1 cellular context compared by ENCODE assay signal in the genomic region with DNA sequence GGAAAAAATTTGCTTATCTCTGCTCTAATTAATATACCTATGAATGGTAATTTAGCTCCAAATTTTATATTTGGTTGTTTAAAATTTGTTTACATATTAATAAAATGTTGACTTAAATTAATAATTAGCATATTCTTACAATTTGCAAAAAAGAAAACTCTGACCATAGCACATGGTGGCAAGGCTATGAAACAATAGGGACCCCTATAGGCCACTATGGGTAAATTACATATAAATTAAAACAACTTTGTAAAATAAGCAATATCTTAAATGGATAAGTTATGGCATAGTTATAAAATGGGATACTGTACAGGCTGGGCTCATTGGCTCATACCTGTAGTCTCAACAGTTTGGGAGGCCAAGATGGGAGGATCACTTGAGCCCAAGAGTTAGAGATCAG.
TF ChIP-seq lines count a peak whose summit lies in the region.

No MANE protein-coding gene starts in this region.

TF ChIP-seq in HepG2, 621 proteins besides CTCF, POLR2A, EP300 and RAD21 (continued from another document):
- TF ChIP-seq, protein P1, sequence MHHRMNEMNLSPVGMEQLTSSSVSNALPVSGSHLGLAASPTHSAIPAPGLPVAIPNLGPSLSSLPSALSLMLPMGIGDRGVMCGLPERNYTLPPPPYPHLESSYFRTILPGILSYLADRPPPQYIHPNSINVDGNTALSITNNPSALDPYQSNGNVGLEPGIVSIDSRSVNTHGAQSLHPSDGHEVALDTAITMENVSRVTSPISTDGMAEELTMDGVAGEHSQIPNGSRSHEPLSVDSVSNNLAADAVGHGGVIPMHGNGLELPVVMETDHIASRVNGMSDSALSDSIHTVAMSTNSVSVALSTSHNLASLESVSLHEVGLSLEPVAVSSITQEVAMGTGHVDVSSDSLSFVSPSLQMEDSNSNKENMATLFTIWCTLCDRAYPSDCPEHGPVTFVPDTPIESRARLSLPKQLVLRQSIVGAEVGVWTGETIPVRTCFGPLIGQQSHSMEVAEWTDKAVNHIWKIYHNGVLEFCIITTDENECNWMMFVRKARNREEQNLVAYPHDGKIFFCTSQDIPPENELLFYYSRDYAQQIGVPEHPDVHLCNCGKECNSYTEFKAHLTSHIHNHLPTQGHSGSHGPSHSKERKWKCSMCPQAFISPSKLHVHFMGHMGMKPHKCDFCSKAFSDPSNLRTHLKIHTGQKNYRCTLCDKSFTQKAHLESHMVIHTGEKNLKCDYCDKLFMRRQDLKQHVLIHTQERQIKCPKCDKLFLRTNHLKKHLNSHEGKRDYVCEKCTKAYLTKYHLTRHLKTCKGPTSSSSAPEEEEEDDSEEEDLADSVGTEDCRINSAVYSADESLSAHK (CRISPR knock-in tag; IDR thresholded peaks at IDR 0.05; ENCODE audit: borderline replicate concordance), result no peak
- no peak for TF ChIP-seq RBFOX2 (IDR thresholded peaks at IDR 0.05; ENCODE audit: low read depth, low read length)
- TF ChIP-seq, protein P2, sequence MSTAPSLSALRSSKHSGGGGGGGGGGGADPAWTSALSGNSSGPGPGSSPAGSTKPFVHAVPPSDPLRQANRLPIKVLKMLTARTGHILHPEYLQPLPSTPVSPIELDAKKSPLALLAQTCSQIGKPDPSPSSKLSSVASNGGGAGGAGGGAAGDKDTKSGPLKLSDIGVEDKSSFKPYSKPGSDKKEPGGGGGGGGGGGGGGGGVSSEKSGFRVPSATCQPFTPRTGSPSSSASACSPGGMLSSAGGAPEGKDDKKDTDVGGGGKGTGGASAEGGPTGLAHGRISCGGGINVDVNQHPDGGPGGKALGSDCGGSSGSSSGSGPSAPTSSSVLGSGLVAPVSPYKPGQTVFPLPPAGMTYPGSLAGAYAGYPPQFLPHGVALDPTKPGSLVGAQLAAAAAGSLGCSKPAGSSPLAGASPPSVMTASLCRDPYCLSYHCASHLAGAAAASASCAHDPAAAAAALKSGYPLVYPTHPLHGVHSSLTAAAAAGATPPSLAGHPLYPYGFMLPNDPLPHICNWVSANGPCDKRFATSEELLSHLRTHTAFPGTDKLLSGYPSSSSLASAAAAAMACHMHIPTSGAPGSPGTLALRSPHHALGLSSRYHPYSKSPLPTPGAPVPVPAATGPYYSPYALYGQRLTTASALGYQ (CRISPR knock-in tag; IDR thresholded peaks at IDR 0.05), result no peak
- TF ChIP-seq, protein P3, sequence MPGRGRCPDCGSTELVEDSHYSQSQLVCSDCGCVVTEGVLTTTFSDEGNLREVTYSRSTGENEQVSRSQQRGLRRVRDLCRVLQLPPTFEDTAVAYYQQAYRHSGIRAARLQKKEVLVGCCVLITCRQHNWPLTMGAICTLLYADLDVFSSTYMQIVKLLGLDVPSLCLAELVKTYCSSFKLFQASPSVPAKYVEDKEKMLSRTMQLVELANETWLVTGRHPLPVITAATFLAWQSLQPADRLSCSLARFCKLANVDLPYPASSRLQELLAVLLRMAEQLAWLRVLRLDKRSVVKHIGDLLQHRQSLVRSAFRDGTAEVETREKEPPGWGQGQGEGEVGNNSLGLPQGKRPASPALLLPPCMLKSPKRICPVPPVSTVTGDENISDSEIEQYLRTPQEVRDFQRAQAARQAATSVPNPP (CRISPR knock-in tag; IDR thresholded peaks at IDR 0.05), result no peak
- TF ChIP-seq ZNF773 (CRISPR knock-in tag; IDR thresholded peaks at IDR 0.05; ENCODE audit: borderline replicate concordance), result no peak
- no peak for TF ChIP-seq HOXA3 (CRISPR knock-in tag; IDR thresholded peaks at IDR 0.05)
- peak; percentile 28; the same call in 1 of the 2 replicates for TF ChIP-seq STAG1 (CRISPR knock-in tag; IDR thresholded peaks at IDR 0.05)
- no peak for TF ChIP-seq TP53 (CRISPR knock-in tag; conservative IDR thresholded peaks at IDR 0.05)
- peak; percentile 51; the same call in 1 of the 2 replicates for TF ChIP-seq CHD4 (IDR thresholded peaks at IDR 0.05; ENCODE audit: borderline replicate concordance, low read length)
- no peak for TF ChIP-seq ZNF782 (CRISPR knock-in tag; IDR thresholded peaks at IDR 0.05; ENCODE audit: borderline replicate concordance)
- TF ChIP-seq NFE2L2 (IDR thresholded peaks at IDR 0.05; ENCODE audit: low read length), result no peak
